Comparison of ENCODE assay signal across 1 cellular context in genomic region chr17:44279586-44280344, GRCh38.
TF ChIP-seq lines count a peak whose summit lies in the region.

No MANE protein-coding gene starts in this region.

TF ChIP-seq in IMR-90, 13 proteins besides CTCF, POLR2A, EP300 and RAD21:
- TF ChIP-seq MAFK (IDR thresholded peaks at IDR 0.05; ENCODE audit: low read depth, low read length) = no peak
- TF ChIP-seq NFE2L2 (IDR thresholded peaks at IDR 0.05; ENCODE audit: low read depth, low read length) = no peak
- peak; percentile 52; the same call in 1 of the 2 replicates for TF ChIP-seq MAZ (IDR thresholded peaks at IDR 0.05; ENCODE audit: borderline replicate concordance, low read depth, low read length)
- TF ChIP-seq MXI1 (IDR thresholded peaks at IDR 0.05; ENCODE audit: borderline replicate concordance, low read depth, low read length) = no peak
- TF ChIP-seq ELK1 (IDR thresholded peaks at IDR 0.05; ENCODE audit: borderline replicate concordance, low read depth, low read length) = no peak
- TF ChIP-seq RCOR1 (IDR thresholded peaks at IDR 0.05; ENCODE audit: insufficient replicate concordance, low read length) = peak; percentile 44
- TF ChIP-seq SMC3 (IDR thresholded peaks at IDR 0.05; ENCODE audit: low read depth, low read length) = no peak
- no peak for TF ChIP-seq RFX5 (IDR thresholded peaks at IDR 0.05; ENCODE audit: low read depth, low read length)
- peak; percentile 41 for TF ChIP-seq BHLHE40 (IDR thresholded peaks at IDR 0.05; ENCODE audit: low read depth, low read length)
- TF ChIP-seq CEBPB (IDR thresholded peaks at IDR 0.05; ENCODE audit: low read depth, low read length) = no peak
- TF ChIP-seq USF2 (IDR thresholded peaks at IDR 0.05; ENCODE audit: low read depth, low read length) = no peak
- no peak for TF ChIP-seq FOS (IDR thresholded peaks at IDR 0.05; ENCODE audit: low read depth, low read length)
- TF ChIP-seq CHD1 (IDR thresholded peaks at IDR 0.05; ENCODE audit: low read depth, low read length) = no peak
